In genomic region chr7:157194948-157195347, GRCh38 we compare ENCODE assay signal across 19 cellular contexts. TPM values are rescaled to one million over a fixed set of nuclear protein-coding genes. Genes with fewer than 3 reads are reported as not detected.
DNase-seq lines count a peak whose midpoint lies in the region; ATAC-seq, FAIRE-seq and TF ChIP-seq lines count a peak whose summit lies in the region.
"Had no signal": no experiment of that assay in that cellular context is flagged by ENCODE, and none has a peak within 500 bp of the region (broad histone marks: within the 10 kb centered on the region; RNA-seq: fewer than 3 reads in every experiment).

No MANE protein-coding gene starts in this region.

- H3K27me3 ChIP-seq in astrocyte (ENCODE audit: insufficient read depth, low read length): no peaks in the 10 kb centered on the region
- H3K27me3 ChIP-seq: SJCRH30 had no signal

- TF ChIP-seq CTCF in astrocyte (IDR thresholded peaks at IDR 0.05; ENCODE audit: insufficient read depth, low read depth, low read length): no peak

- H3K36me3 Mint-ChIP-seq in activated naive CD4-positive, alpha-beta T cell treated with anti-CD3 and anti-CD28 coated beads, Interleukin-2, amount 50 U/mL, for 24 hours: peaks cover 34% of the 10 kb centered on the region
- peaks cover 48% of the 10 kb centered on the region for H3K36me3 Mint-ChIP-seq in activated naive CD4-positive, alpha-beta T cell treated with anti-CD3 and anti-CD28 coated beads, Interleukin-2, amount 10 ng/mL, durations not matched to agents 7 days and 5 days
- peaks cover 31% of the 10 kb centered on the region for H3K36me3 Mint-ChIP-seq in astrocyte (ENCODE audit: low read depth, unreplicated experiment)
- peaks cover 89% of the 10 kb centered on the region for H3K36me3 Mint-ChIP-seq in stimulated activated effector memory CD8-positive, alpha-beta T cell treated with anti-CD3 and anti-CD28 coated beads, Interleukin-12 subunit alpha, Interleukin-12 subunit beta, amount 100 ng/mL, for 72 hours

- H3K36me3 ChIP-seq in astrocyte (ENCODE audit: insufficient read depth, low read length): peaks cover 27% of the 10 kb centered on the region

- no peak overlapping the region for H3K27ac ChIP-seq in astrocyte (ENCODE audit: low read depth, low read length)
- H3K27ac ChIP-seq: SJCRH30 had no signal

- peaks cover 5% of the 10 kb centered on the region for H3K4me1 ChIP-seq in astrocyte (ENCODE audit: insufficient read depth, low read length)
- H3K4me1 ChIP-seq: SJCRH30 had no signal

- H3K4me1 Mint-ChIP-seq in activated naive CD4-positive, alpha-beta T cell treated with anti-CD3 and anti-CD28 coated beads, Interleukin-2, amount 50 U/mL, for 24 hours: no peaks in the 10 kb centered on the region
- H3K4me1 Mint-ChIP-seq in activated naive CD4-positive, alpha-beta T cell treated with anti-CD3 and anti-CD28 coated beads, Interleukin-2, amount 10 ng/mL, durations not matched to agents 7 days and 5 days: no peaks in the 10 kb centered on the region
- H3K4me1 Mint-ChIP-seq in astrocyte (ENCODE audit: low read depth, unreplicated experiment): peaks cover 8% of the 10 kb centered on the region
- no peaks in the 10 kb centered on the region for H3K4me1 Mint-ChIP-seq in stimulated activated effector memory CD8-positive, alpha-beta T cell treated with anti-CD3 and anti-CD28 coated beads, Interleukin-12 subunit alpha, Interleukin-12 subunit beta, amount 100 ng/mL, for 72 hours
- H3K4me1 Mint-ChIP-seq: CD14-positive monocyte had no signal

- H3K4me3 ChIP-seq in astrocyte (ENCODE audit: insufficient read depth, low read depth, low read length): no peak overlapping the region
- H3K4me3 ChIP-seq: SJCRH30 had no signal

- no peak overlapping the region for H3K9ac ChIP-seq in astrocyte (ENCODE audit: low read length)

- H3K4me2 ChIP-seq in astrocyte (ENCODE audit: low read length): no peak overlapping the region

- DNase-seq in activated naive CD4-positive, alpha-beta T cell treated with anti-CD3 and anti-CD28 coated beads, Interleukin-2, amount 10 ng/mL, durations not matched to agents 7 days and 5 days: no peak
- DNase-seq in RPMI7951 (ENCODE audit: low read depth) (peak; percentile 34), astrocyte (ENCODE audit: low read depth) (peak; percentile 1), SK-N-DZ (ENCODE audit: low spot score) (no peak), NCI-H2227 treated with DMSO at 0.1 percent for 48 hours (lab: John Stamatoyannopoulos, UW) (no peak)
- no peak for DNase-seq in stimulated activated effector memory CD8-positive, alpha-beta T cell treated with anti-CD3 and anti-CD28 coated beads, Interleukin-12 subunit alpha, Interleukin-12 subunit beta, amount 100 ng/mL, for 72 hours (ENCODE audit: low spot score in 2 of 2)
- DNase-seq: 8988T, COR-L47, GF-D8, KG1, NCI-H1417 treated with DMSO at 0.1 percent for 48 hours, NCI-H187 treated with DMSO at 0.1 percent for 48 hours, NCI-H345, NCI-H526, SJCRH30 had no signal

- H3K9me3 ChIP-seq in astrocyte (ENCODE audit: insufficient read depth, low read depth, low read length): peaks cover 3% of the 10 kb centered on the region
- H3K9me3 ChIP-seq: SJCRH30 had no signal

- H3K4me3 Mint-ChIP-seq in activated naive CD4-positive, alpha-beta T cell treated with anti-CD3 and anti-CD28 coated beads, Interleukin-2, amount 50 U/mL, for 24 hours: no peak overlapping the region
- H3K4me3 Mint-ChIP-seq in activated naive CD4-positive, alpha-beta T cell treated with anti-CD3 and anti-CD28 coated beads, Interleukin-2, amount 10 ng/mL, durations not matched to agents 7 days and 5 days: no peak overlapping the region
- no peak overlapping the region for H3K4me3 Mint-ChIP-seq in astrocyte (ENCODE audit: unreplicated experiment)
- H3K4me3 Mint-ChIP-seq in stimulated activated effector memory CD8-positive, alpha-beta T cell treated with anti-CD3 and anti-CD28 coated beads, Interleukin-12 subunit alpha, Interleukin-12 subunit beta, amount 100 ng/mL, for 72 hours: no peak overlapping the region
- H3K4me3 Mint-ChIP-seq: CD14-positive monocyte had no signal

- ATAC-seq in stimulated activated effector memory CD8-positive, alpha-beta T cell treated with anti-CD3 and anti-CD28 coated beads, Interleukin-12 subunit alpha, Interleukin-12 subunit beta, amount 100 ng/mL, for 72 hours: no peak
- ATAC-seq in HG03442 (IDR thresholded peaks at IDR 0.05; ENCODE audit: unreplicated experiment): no peak

- CTCF ChIA-PET in activated naive CD4-positive, alpha-beta T cell treated with anti-CD3 and anti-CD28 coated beads, Interleukin-2, amount 10 ng/mL, durations not matched to agents 7 days and 5 days (lab: Charles Lee): no interaction called here

- H3K79me2 ChIP-seq in astrocyte (ENCODE audit: insufficient read depth, low read length): peaks cover 19% of the 10 kb centered on the region

- H2AFZ ChIP-seq in astrocyte (ENCODE audit: low read depth, low read length): no peak overlapping the region

- H4K20me1 ChIP-seq in astrocyte (ENCODE audit: insufficient read depth, low read length): peaks cover 44% of the 10 kb centered on the region

- no peaks in the 10 kb centered on the region for H3K9me3 Mint-ChIP-seq in activated naive CD4-positive, alpha-beta T cell treated with anti-CD3 and anti-CD28 coated beads, Interleukin-2, amount 50 U/mL, for 24 hours
- H3K9me3 Mint-ChIP-seq in activated naive CD4-positive, alpha-beta T cell treated with anti-CD3 and anti-CD28 coated beads, Interleukin-2, amount 10 ng/mL, durations not matched to agents 7 days and 5 days: no peaks in the 10 kb centered on the region
- no peaks in the 10 kb centered on the region for H3K9me3 Mint-ChIP-seq in astrocyte (ENCODE audit: unreplicated experiment)
- no peaks in the 10 kb centered on the region for H3K9me3 Mint-ChIP-seq in stimulated activated effector memory CD8-positive, alpha-beta T cell treated with anti-CD3 and anti-CD28 coated beads, Interleukin-12 subunit alpha, Interleukin-12 subunit beta, amount 100 ng/mL, for 72 hours
- H3K9me3 Mint-ChIP-seq: CD14-positive monocyte had no signal

- peak overlapping the region; percentile 83 for H3K27ac Mint-ChIP-seq in activated naive CD4-positive, alpha-beta T cell treated with anti-CD3 and anti-CD28 coated beads, Interleukin-2, amount 50 U/mL, for 24 hours
- no peak overlapping the region for H3K27ac Mint-ChIP-seq in activated naive CD4-positive, alpha-beta T cell treated with anti-CD3 and anti-CD28 coated beads, Interleukin-2, amount 10 ng/mL, durations not matched to agents 7 days and 5 days
- H3K27ac Mint-ChIP-seq in astrocyte (ENCODE audit: unreplicated experiment): no peak overlapping the region
- H3K27ac Mint-ChIP-seq in stimulated activated effector memory CD8-positive, alpha-beta T cell treated with anti-CD3 and anti-CD28 coated beads, Interleukin-12 subunit alpha, Interleukin-12 subunit beta, amount 100 ng/mL, for 72 hours: peak overlapping the region; percentile 54

- no peaks in the 10 kb centered on the region for H3K27me3 Mint-ChIP-seq in activated naive CD4-positive, alpha-beta T cell treated with anti-CD3 and anti-CD28 coated beads, Interleukin-2, amount 50 U/mL, for 24 hours
- H3K27me3 Mint-ChIP-seq in activated naive CD4-positive, alpha-beta T cell treated with anti-CD3 and anti-CD28 coated beads, Interleukin-2, amount 10 ng/mL, durations not matched to agents 7 days and 5 days: no peaks in the 10 kb centered on the region
- H3K27me3 Mint-ChIP-seq in astrocyte (ENCODE audit: low read depth, unreplicated experiment): no peaks in the 10 kb centered on the region

- FAIRE-seq in astrocyte (lab: Jason Lieb, UNC): no peak
- FAIRE-seq: H1 had no signal

RNA-seq across cellular contexts. Expression of gene UBE3C, which starts 56.2 kb away (rescaled TPM):
- 73.1 and 78.4 TPM in 2 replicates for total RNA-seq in RPMI7951 (2014; rRNA removed; shearing (Covaris generic))
- 73.7 and 76.9 TPM in 2 replicates for total RNA-seq in astrocyte
- polyA plus RNA-seq in SK-N-DZ (2014; cell fraction: cytosol; rRNA removed): 32.6 and 52.4 TPM in 2 replicates
- polyA plus RNA-seq in SK-N-DZ (2014; cell fraction: nucleus; rRNA removed): 33.2 and 50.0 TPM in 2 replicates

Comparison
In these comparisons a context has a peak if more than half of its experiments do, and no peak if none do; other contexts are left out.
1. H3K27ac Mint-ChIP-seq: peak in activated naive CD4-positive, alpha-beta T cell treated with anti-CD3 and anti-CD28 coated beads, Interleukin-2, amount 50 U/mL, for 24 hours (single experiment) and stimulated activated effector memory CD8-positive, alpha-beta T cell treated with anti-CD3 and anti-CD28 coated beads, Interleukin-12 subunit alpha, Interleukin-12 subunit beta, amount 100 ng/mL, for 72 hours (single experiment); none in activated naive CD4-positive, alpha-beta T cell treated with anti-CD3 and anti-CD28 coated beads, Interleukin-2, amount 10 ng/mL, durations not matched to agents 7 days and 5 days (single experiment) and astrocyte (single experiment).
2. DNase-seq: peak in RPMI7951 (single experiment) and astrocyte (single experiment); none in activated naive CD4-positive, alpha-beta T cell treated with anti-CD3 and anti-CD28 coated beads, Interleukin-2, amount 10 ng/mL, durations not matched to agents 7 days and 5 days (single experiment), stimulated activated effector memory CD8-positive, alpha-beta T cell treated with anti-CD3 and anti-CD28 coated beads, Interleukin-12 subunit alpha, Interleukin-12 subunit beta, amount 100 ng/mL, for 72 hours (0 of 2), SK-N-DZ (single experiment) and NCI-H2227 treated with DMSO at 0.1 percent for 48 hours (single experiment).